Comparison of ENCODE assay signal across 17 cellular contexts in the genomic region with DNA sequence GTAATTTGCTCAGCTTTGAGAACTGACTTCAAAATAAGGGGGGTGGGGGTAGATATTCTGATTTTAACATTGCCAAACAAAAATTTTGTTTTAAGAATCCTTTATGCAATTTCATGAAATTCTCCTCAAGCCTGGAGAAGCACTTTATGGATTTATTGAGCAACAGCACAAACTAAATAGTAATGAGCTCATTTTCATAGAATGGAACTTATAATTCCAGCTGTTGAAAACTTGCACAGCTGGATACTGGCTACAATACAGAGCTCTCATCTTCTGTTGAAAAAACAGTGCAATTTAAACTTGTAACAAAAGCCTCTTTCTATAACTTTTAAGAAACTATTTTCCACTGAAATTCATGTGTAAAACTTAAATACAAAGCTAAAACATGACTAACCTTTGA.
"Had no signal": no experiment of that assay in that cellular context is flagged by ENCODE, and none has a peak within 500 bp of the region (broad histone marks: within the 10 kb centered on the region; RNA-seq: fewer than 3 reads in every experiment).

No MANE protein-coding gene starts in this region.

- ATAC-seq: activated CD8-positive, alpha-beta T cell treated with anti-CD3 and anti-CD28 coated beads, Interleukin-2, amount 10 ng/mL, durations not matched to agents 7 days and 5 days; activated naive CD4-positive, alpha-beta T cell treated with anti-CD3 and anti-CD28 coated beads, Interleukin-2, amount 50 U/mL, for 72 hours; left lobe of liver; naive thymus-derived CD4-positive, alpha-beta T cell had no signal

- H3K36me3 ChIP-seq: breast epithelium, thyroid gland, WERI-Rb-1 had no signal

- H3K4me1 Mint-ChIP-seq: immature natural killer cell; naive thymus-derived CD4-positive, alpha-beta T cell had no signal

- H3K4me3 ChIP-seq: breast epithelium, thyroid gland had no signal

- H3K36me3 Mint-ChIP-seq: activated naive CD4-positive, alpha-beta T cell treated with anti-CD3 and anti-CD28 coated beads, Interleukin-2, amount 50 U/mL, for 72 hours; immature natural killer cell; naive thymus-derived CD4-positive, alpha-beta T cell had no signal

- H3K27me3 ChIP-seq: breast epithelium, thyroid gland had no signal

- H3K9me3 Mint-ChIP-seq: activated naive CD4-positive, alpha-beta T cell treated with anti-CD3 and anti-CD28 coated beads, Interleukin-2, amount 50 U/mL, for 72 hours; immature natural killer cell; neural crest cell; stimulated activated naive CD8-positive, alpha-beta T cell treated with anti-CD3 and anti-CD28 coated beads, Interleukin-15, Interleukin-2, amounts not matched to agents 100 ng/mL and 50 ng/mL, for 24 hours had no signal

- DNase-seq: activated CD4-positive, alpha-beta T cell treated with anti-CD3 and anti-CD28 coated beads, Interleukin-2, amount 50 U/mL, for 1 hour; activated CD4-positive, CD25-positive, alpha-beta regulatory T cell treated with anti-CD3 and anti-CD28 coated beads, Interleukin-2, amount 50 U/mL, for 72 hours; activated CD8-positive, alpha-beta T cell treated with anti-CD3 and anti-CD28 coated beads, Interleukin-2, amount 10 ng/mL, durations not matched to agents 7 days and 5 days; cortex of kidney; immature natural killer cell; naive thymus-derived CD4-positive, alpha-beta T cell; retina; stimulated activated CD4-positive, alpha-beta T cell treated with anti-CD3 and anti-CD28 coated beads, Interleukin-1b, Interleukin-23, amount 100 ng/mL, for 48 hours; substantia nigra; T-helper 1 cell; thyroid gland; WERI-Rb-1 had no signal

- H3K9me3 ChIP-seq: breast epithelium, thyroid gland had no signal

- H3K4me3 Mint-ChIP-seq: activated CD8-positive, alpha-beta T cell treated with anti-CD3 and anti-CD28 coated beads, Interleukin-2, amount 10 ng/mL, durations not matched to agents 7 days and 5 days; immature natural killer cell; naive thymus-derived CD4-positive, alpha-beta T cell; neural crest cell; stimulated activated naive CD8-positive, alpha-beta T cell treated with anti-CD3 and anti-CD28 coated beads, Interleukin-15, Interleukin-2, amounts not matched to agents 100 ng/mL and 50 ng/mL, for 24 hours had no signal

- H3K27ac ChIP-seq: breast epithelium, thyroid gland, WERI-Rb-1 had no signal

- H3K27ac Mint-ChIP-seq: activated CD8-positive, alpha-beta T cell treated with anti-CD3 and anti-CD28 coated beads, Interleukin-2, amount 10 ng/mL, durations not matched to agents 7 days and 5 days; activated naive CD4-positive, alpha-beta T cell treated with anti-CD3 and anti-CD28 coated beads, Interleukin-2, amount 50 U/mL, for 72 hours; immature natural killer cell; naive thymus-derived CD4-positive, alpha-beta T cell; stimulated activated naive CD8-positive, alpha-beta T cell treated with anti-CD3 and anti-CD28 coated beads, Interleukin-15, Interleukin-2, amounts not matched to agents 100 ng/mL and 50 ng/mL, for 24 hours had no signal

- H3K4me1 ChIP-seq: breast epithelium, thyroid gland had no signal
